ENCODE assay signal across 31 cellular contexts in genomic region chr18:22962004-22962403, GRCh38.
"Had no signal": no experiment of that assay in that cellular context is flagged by ENCODE, and none has a peak within 500 bp of the region (broad histone marks: within the 10 kb centered on the region; RNA-seq: fewer than 3 reads in every experiment).

No MANE protein-coding gene starts in this region.

- H3K9me3 Mint-ChIP-seq: activated CD4-positive, alpha-beta memory T cell treated with anti-CD3 and anti-CD28 coated beads, Interleukin-2, amount 10 ng/mL, durations not matched to agents 7 days and 5 days; activated CD4-positive, alpha-beta T cell treated with anti-CD3 and anti-CD28 coated beads, Interleukin-2, amount 10 ng/mL, durations not matched to agents 7 days and 5 days; activated naive CD4-positive, alpha-beta T cell treated with anti-CD3 and anti-CD28 coated beads, Interleukin-2, amount 10 ng/mL, durations not matched to agents 7 days and 5 days; activated naive CD8-positive, alpha-beta T cell treated with anti-CD3 and anti-CD28 coated beads for 36 hours; activated naive CD8-positive, alpha-beta T cell treated with anti-CD3 and anti-CD28 coated beads, Interleukin-2, amount 50 U/mL, for 24 hours; activated T-cell treated with anti-CD3 and anti-CD28 coated beads, Interleukin-2, amount 50 U/mL, for 24 hours; activated T-cell treated with anti-CD3 and anti-CD28 coated beads, Interleukin-2, amount 50 U/mL, for 72 hours; endodermal cell had no signal

- H3K27ac Mint-ChIP-seq: activated CD4-positive, alpha-beta memory T cell treated with anti-CD3 and anti-CD28 coated beads, Interleukin-2, amount 10 ng/mL, durations not matched to agents 7 days and 5 days; activated CD4-positive, alpha-beta T cell treated with anti-CD3 and anti-CD28 coated beads, Interleukin-2, amount 10 ng/mL, durations not matched to agents 7 days and 5 days; activated naive CD4-positive, alpha-beta T cell treated with anti-CD3 and anti-CD28 coated beads, Interleukin-2, amount 10 ng/mL, durations not matched to agents 7 days and 5 days; activated naive CD8-positive, alpha-beta T cell treated with anti-CD3 and anti-CD28 coated beads for 36 hours; activated naive CD8-positive, alpha-beta T cell treated with anti-CD3 and anti-CD28 coated beads, Interleukin-2, amount 50 U/mL, for 24 hours; activated T-cell treated with anti-CD3 and anti-CD28 coated beads, Interleukin-2, amount 50 U/mL, for 72 hours; endodermal cell had no signal

- H3K4me1 Mint-ChIP-seq: activated naive CD4-positive, alpha-beta T cell treated with anti-CD3 and anti-CD28 coated beads, Interleukin-2, amount 10 ng/mL, durations not matched to agents 7 days and 5 days had no signal

- H3K4me3 Mint-ChIP-seq: activated CD4-positive, alpha-beta memory T cell treated with anti-CD3 and anti-CD28 coated beads, Interleukin-2, amount 10 ng/mL, durations not matched to agents 7 days and 5 days; activated CD4-positive, alpha-beta T cell treated with anti-CD3 and anti-CD28 coated beads, Interleukin-2, amount 10 ng/mL, durations not matched to agents 7 days and 5 days; activated naive CD4-positive, alpha-beta T cell treated with anti-CD3 and anti-CD28 coated beads, Interleukin-2, amount 10 ng/mL, durations not matched to agents 7 days and 5 days; activated naive CD8-positive, alpha-beta T cell treated with anti-CD3 and anti-CD28 coated beads for 36 hours; activated naive CD8-positive, alpha-beta T cell treated with anti-CD3 and anti-CD28 coated beads, Interleukin-2, amount 50 U/mL, for 24 hours; activated T-cell treated with anti-CD3 and anti-CD28 coated beads, Interleukin-2, amount 50 U/mL, for 24 hours; activated T-cell treated with anti-CD3 and anti-CD28 coated beads, Interleukin-2, amount 50 U/mL, for 72 hours; endodermal cell had no signal

- ATAC-seq: activated naive CD8-positive, alpha-beta T cell treated with anti-CD3 and anti-CD28 coated beads, Interleukin-2, amount 50 U/mL, for 24 hours; activated T-cell treated with anti-CD3 and anti-CD28 coated beads, Interleukin-2, amount 50 U/mL, for 72 hours; body of pancreas; gastroesophageal sphincter; heart right ventricle had no signal

- H3K27me3 Mint-ChIP-seq: activated CD4-positive, alpha-beta memory T cell treated with anti-CD3 and anti-CD28 coated beads, Interleukin-2, amount 10 ng/mL, durations not matched to agents 7 days and 5 days; activated CD4-positive, alpha-beta T cell treated with anti-CD3 and anti-CD28 coated beads, Interleukin-2, amount 10 ng/mL, durations not matched to agents 7 days and 5 days; activated naive CD4-positive, alpha-beta T cell treated with anti-CD3 and anti-CD28 coated beads, Interleukin-2, amount 10 ng/mL, durations not matched to agents 7 days and 5 days; activated naive CD8-positive, alpha-beta T cell treated with anti-CD3 and anti-CD28 coated beads for 36 hours; activated naive CD8-positive, alpha-beta T cell treated with anti-CD3 and anti-CD28 coated beads, Interleukin-2, amount 50 U/mL, for 24 hours; activated T-cell treated with anti-CD3 and anti-CD28 coated beads, Interleukin-2, amount 50 U/mL, for 24 hours had no signal

- H3K27ac ChIP-seq: adrenal gland, body of pancreas, colonic mucosa, dorsolateral prefrontal cortex, esophagus muscularis mucosa, gastroesophageal sphincter, heart right ventricle, hepatocyte had no signal

- H3K9me3 ChIP-seq: adrenal gland, body of pancreas, colonic mucosa, esophagus muscularis mucosa, gastroesophageal sphincter, heart right ventricle had no signal

- H3K4me1 ChIP-seq: adrenal gland, body of pancreas, colonic mucosa, esophagus muscularis mucosa, gastroesophageal sphincter, heart right ventricle had no signal

- H3K4me3 ChIP-seq: adrenal gland, body of pancreas, colonic mucosa, dorsolateral prefrontal cortex, esophagus muscularis mucosa, gastroesophageal sphincter, heart right ventricle, hepatocyte had no signal

- H3K36me3 ChIP-seq: adrenal gland, colonic mucosa, esophagus muscularis mucosa, gastroesophageal sphincter had no signal

- DNase-seq: activated CD4-positive, alpha-beta memory T cell treated with anti-CD3 and anti-CD28 coated beads, Interleukin-2, amount 10 ng/mL, durations not matched to agents 7 days and 5 days; activated CD4-positive, alpha-beta T cell treated with anti-CD3 and anti-CD28 coated beads for 1 hour; activated CD4-positive, alpha-beta T cell treated with anti-CD3 and anti-CD28 coated beads for 4 hours; activated CD4-positive, alpha-beta T cell treated with anti-CD3 and anti-CD28 coated beads, Interleukin-2, amount 10 ng/mL, durations not matched to agents 7 days and 5 days; activated CD4-positive, alpha-beta T cell treated with anti-CD3 and anti-CD28 coated beads, Interleukin-2, amount 50 U/mL, for 4 hours; activated CD8-positive, alpha-beta memory T cell treated with anti-CD3 and anti-CD28 coated beads, Interleukin-2, amount 50 U/mL, for 48 hours; activated gamma-delta T cell; activated naive CD4-positive, alpha-beta T cell; activated naive CD4-positive, alpha-beta T cell treated with anti-CD3 and anti-CD28 coated beads, Interleukin-2, amount 10 ng/mL, durations not matched to agents 7 days and 5 days; activated naive CD8-positive, alpha-beta T cell treated with anti-CD3 and anti-CD28 coated beads for 36 hours; activated naive CD8-positive, alpha-beta T cell treated with anti-CD3 and anti-CD28 coated beads, Interleukin-2, amount 50 U/mL, for 24 hours; activated T-cell treated with anti-CD3 and anti-CD28 coated beads for 4 hours; activated T-cell treated with anti-CD3 and anti-CD28 coated beads, Interleukin-2, amount 50 U/mL, for 24 hours; activated T-cell treated with anti-CD3 and anti-CD28 coated beads, Interleukin-2, amount 50 U/mL, for 72 hours; adrenal gland; amygdala; aorta; body of pancreas; central memory CD4-positive, alpha-beta T cell; cerebellar nuclear complex; colonic mucosa; dorsolateral prefrontal cortex; effector memory CD4-positive, alpha-beta T cell; endodermal cell; erythroblast; foreskin melanocyte; heart right ventricle; T-helper 2 cell had no signal
